ENCODE assay signal across 9 cellular contexts in the genomic region with DNA sequence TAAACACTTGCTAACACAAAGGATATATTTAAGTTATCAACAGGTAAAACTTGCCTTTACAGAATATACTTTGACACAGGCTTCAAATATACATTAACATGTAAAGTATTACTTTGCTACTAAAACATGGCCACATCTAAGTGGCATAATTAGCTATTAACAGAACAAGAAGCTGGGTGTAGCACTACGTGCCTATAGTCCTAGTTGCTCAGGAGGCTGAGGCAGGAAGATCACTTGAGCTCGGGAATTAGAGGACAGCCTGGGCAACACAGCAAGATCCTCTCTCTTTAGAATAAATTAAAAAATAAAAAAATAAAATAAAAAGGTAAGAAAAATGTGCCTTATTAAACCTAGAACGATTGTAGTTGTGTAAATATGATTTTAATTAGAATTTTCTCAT.
"Had no signal": no experiment of that assay in that cellular context is flagged by ENCODE, and none has a peak within 500 bp of the region (broad histone marks: within the 10 kb centered on the region; RNA-seq: fewer than 3 reads in every experiment).

No MANE protein-coding gene starts in this region.

- H3K4me3 ChIP-seq: GM23248, HAP-1 had no signal

- H3K27ac ChIP-seq: GM23248, HL-60 had no signal

- H3K9me3 Mint-ChIP-seq: IgD-negative memory B cell had no signal

- H3K9me3 ChIP-seq: HAP-1 had no signal

- H3K36me3 ChIP-seq: HAP-1 had no signal

- ATAC-seq: HCT116, HepG2 had no signal

- DNase-seq: GM23248, GOT3, H7, KG1 had no signal

- H3K27ac Mint-ChIP-seq: IgD-negative memory B cell had no signal

- H3K4me1 ChIP-seq: HAP-1 had no signal

- H3K4me3 Mint-ChIP-seq: IgD-negative memory B cell had no signal

- H3K4me1 Mint-ChIP-seq: IgD-negative memory B cell had no signal

- FAIRE-seq: HepG2 had no signal

- H3K27me3 Mint-ChIP-seq: IgD-negative memory B cell had no signal
